Comparison of ENCODE assay signal across 26 cellular contexts in the genomic region with DNA sequence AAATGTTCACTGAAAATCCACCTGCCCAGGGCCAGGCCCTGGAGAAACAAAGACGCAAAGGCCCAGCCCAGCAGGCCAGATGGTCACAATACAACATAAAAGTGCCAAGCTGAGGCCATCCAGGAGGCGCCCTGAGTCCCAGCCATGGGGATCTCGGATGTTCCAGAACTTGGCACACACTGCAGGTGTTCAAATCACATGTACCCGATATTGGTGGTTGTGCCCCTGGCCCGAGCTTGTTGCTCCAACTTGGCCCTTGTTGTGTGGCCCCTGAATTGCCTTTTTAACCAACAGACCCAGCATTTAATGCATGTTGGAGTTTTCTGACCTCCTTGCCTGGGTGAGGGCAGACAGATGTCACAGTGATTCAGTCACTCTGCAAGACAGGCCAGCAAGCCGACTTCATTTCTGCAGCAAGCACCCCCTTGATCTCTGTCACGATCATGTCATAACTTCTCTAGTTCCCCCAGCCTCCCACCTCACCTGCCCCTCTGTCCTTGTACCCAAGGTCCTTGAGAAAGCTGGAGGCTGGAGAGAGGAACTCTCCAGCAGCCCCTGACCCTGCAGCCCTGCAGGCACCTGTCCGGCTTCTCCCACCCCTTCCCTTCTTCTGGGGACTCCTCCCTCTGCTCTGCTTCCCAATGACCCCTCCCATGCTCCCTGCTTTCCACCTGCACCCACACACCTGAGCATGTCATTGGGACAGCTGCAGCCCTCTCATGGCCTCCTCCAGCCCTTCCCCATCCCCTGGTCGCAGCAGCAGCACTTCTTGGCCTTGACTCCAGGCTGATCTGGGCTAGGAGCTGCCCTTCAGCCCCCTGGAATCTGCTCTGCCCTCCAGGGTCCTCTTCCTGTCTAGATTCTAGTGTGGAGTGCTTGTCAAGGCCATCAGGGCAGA. TPM values are rescaled to one million over a fixed set of nuclear protein-coding genes. Genes with fewer than 3 reads are reported as not detected.
DNase-seq lines count a peak whose midpoint lies in the region; ATAC-seq lines count a peak whose summit lies in the region.
"Had no signal": no experiment of that assay in that cellular context is flagged by ENCODE, and none has a peak within 500 bp of the region (broad histone marks: within the 10 kb centered on the region; RNA-seq: fewer than 3 reads in every experiment).

No MANE protein-coding gene starts in this region.

- no peak overlapping the region for H3K27ac Mint-ChIP-seq in activated CD8-positive, alpha-beta memory T cell treated with anti-CD3 and anti-CD28 coated beads, Interleukin-2, amount 10 ng/mL, durations not matched to agents 7 days and 5 days
- H3K27ac Mint-ChIP-seq: HFFc6 had no signal

- no peaks in the 10 kb centered on the region for H3K4me1 Mint-ChIP-seq in activated CD8-positive, alpha-beta memory T cell treated with anti-CD3 and anti-CD28 coated beads, Interleukin-2, amount 10 ng/mL, durations not matched to agents 7 days and 5 days
- H3K4me1 Mint-ChIP-seq: CD4-positive, alpha-beta memory T cell had no signal

- peak; percentile 38 for DNase-seq in activated CD8-positive, alpha-beta memory T cell treated with anti-CD3 and anti-CD28 coated beads, Interleukin-2, amount 10 ng/mL, durations not matched to agents 7 days and 5 days
- DNase-seq in activated CD8-positive, alpha-beta memory T cell treated with anti-CD3 and anti-CD28 coated beads, Interleukin-2, amount 50 U/mL, for 4 hours: no peak
- peak; percentile 68 for DNase-seq in left kidney (ENCODE audit: low read depth, low spot score)
- peak; percentile 51 for DNase-seq in posterior vena cava (ENCODE audit: low spot score)
- peak; percentile 30 for DNase-seq in ureter (ENCODE audit: low spot score)
- no peak for DNase-seq in cerebellum (ENCODE audit: low spot score)
- no peak for DNase-seq in stimulated activated CD4-positive, alpha-beta T cell treated with anti-CD3 and anti-CD28 coated beads, Interleukin-4, amount 100 ng/mL, for 4 hours
- DNase-seq in NAMALWA (ENCODE audit: low spot score): no peak
- DNase-seq: ACHN; Caco-2; CD4-positive, alpha-beta memory T cell; DMS 273 treated with DMSO at 0.1 percent for 48 hours; DND-41; H7; HFFc6; NCI-H1105 treated with DMSO at 0.1 percent for 48 hours; NCI-H1694; NCI-H2081; NCI-H2171; NCI-H345; NCI-H524 treated with DMSO at 0.1 percent for 48 hours; NCI-H82; SJCRH30 had no signal

- no peak overlapping the region for H3K4me3 Mint-ChIP-seq in activated CD8-positive, alpha-beta memory T cell treated with anti-CD3 and anti-CD28 coated beads, Interleukin-2, amount 10 ng/mL, durations not matched to agents 7 days and 5 days
- H3K4me3 Mint-ChIP-seq: CD4-positive, alpha-beta memory T cell; HFFc6 had no signal

- H3K9me3 Mint-ChIP-seq in activated CD8-positive, alpha-beta memory T cell treated with anti-CD3 and anti-CD28 coated beads, Interleukin-2, amount 10 ng/mL, durations not matched to agents 7 days and 5 days (ENCODE audit: low read depth): no peaks in the 10 kb centered on the region
- H3K9me3 Mint-ChIP-seq: CD4-positive, alpha-beta memory T cell; HFFc6 had no signal

- no peak for ATAC-seq in activated CD8-positive, alpha-beta memory T cell treated with anti-CD3 and anti-CD28 coated beads, Interleukin-2, amount 10 ng/mL, durations not matched to agents 7 days and 5 days
- ATAC-seq: GM12878 had no signal

- peaks cover 10% of the 10 kb centered on the region for H3K27me3 Mint-ChIP-seq in activated CD8-positive, alpha-beta memory T cell treated with anti-CD3 and anti-CD28 coated beads, Interleukin-2, amount 10 ng/mL, durations not matched to agents 7 days and 5 days

- CTCF ChIA-PET in activated CD8-positive, alpha-beta memory T cell treated with anti-CD3 and anti-CD28 coated beads, Interleukin-2, amount 10 ng/mL, durations not matched to agents 7 days and 5 days (lab: Charles Lee): no interaction called here

- intact Hi-C loops in posterior vena cava (cut with DNase I): no loop called here

- H3K36me3 Mint-ChIP-seq in activated CD8-positive, alpha-beta memory T cell treated with anti-CD3 and anti-CD28 coated beads, Interleukin-2, amount 10 ng/mL, durations not matched to agents 7 days and 5 days: no peaks in the 10 kb centered on the region
- H3K36me3 Mint-ChIP-seq: CD4-positive, alpha-beta memory T cell had no signal

RNA-seq across cellular contexts. Expression of a gene that starts 9.1 kb away (rescaled TPM):
- not detected for total RNA-seq in activated CD8-positive, alpha-beta memory T cell treated with anti-CD3 and anti-CD28 coated beads, Interleukin-2, amount 10 ng/mL, durations not matched to agents 7 days and 5 days
- total RNA-seq in posterior vena cava (1 to 10 TPM in 1 of 2 donors, under 1 TPM in 1; 0.88 to 5.3 TPM), ureter (8.1 TPM), cerebellum (12.2 TPM)
- total RNA-seq: CD4-positive, alpha-beta memory T cell; GM12878; SJCRH30 had no signal

RNA-seq across cellular contexts. Expression of a gene that starts 28.6 kb away (rescaled TPM):
- total RNA-seq in activated CD8-positive, alpha-beta memory T cell treated with anti-CD3 and anti-CD28 coated beads, Interleukin-2, amount 10 ng/mL, durations not matched to agents 7 days and 5 days: not detected
- total RNA-seq in posterior vena cava: not detected
- total RNA-seq in ureter: not detected
- not detected for total RNA-seq in cerebellum
- total RNA-seq: Caco-2; CD4-positive, alpha-beta memory T cell; GM12878; H7; HFFc6; OCI-LY7; Peyer's patch; SJCRH30 had no signal

RNA-seq across cellular contexts. Expression of a gene that starts 56.2 kb away (rescaled TPM):
- total RNA-seq in activated CD8-positive, alpha-beta memory T cell treated with anti-CD3 and anti-CD28 coated beads, Interleukin-2, amount 10 ng/mL, durations not matched to agents 7 days and 5 days: 100 to 1,000 TPM; 140 to 152 TPM
- 10 to 100 TPM; 14.0 to 19.9 TPM for total RNA-seq in posterior vena cava
- total RNA-seq in ureter: 43.4 TPM
- total RNA-seq in cerebellum: 4.9 TPM
- total RNA-seq: Caco-2 had no signal

Comparison
In these comparisons a context has a peak if more than half of its experiments do, and no peak if none do; other contexts are left out.
1. DNase-seq: peak in activated CD8-positive, alpha-beta memory T cell treated with anti-CD3 and anti-CD28 coated beads, Interleukin-2, amount 10 ng/mL, durations not matched to agents 7 days and 5 days (single experiment), left kidney (single experiment), posterior vena cava (single experiment) and ureter (single experiment); none in activated CD8-positive, alpha-beta memory T cell treated with anti-CD3 and anti-CD28 coated beads, Interleukin-2, amount 50 U/mL, for 4 hours (single experiment), cerebellum (single experiment), stimulated activated CD4-positive, alpha-beta T cell treated with anti-CD3 and anti-CD28 coated beads, Interleukin-4, amount 100 ng/mL, for 4 hours (0 of 2) and NAMALWA (single experiment).